In genomic region chr3:191120447-191121304, GRCh38 we compare ENCODE assay signal across 18 cellular contexts.
DNase-seq lines count a peak whose midpoint lies in the region; ATAC-seq and TF ChIP-seq lines count a peak whose summit lies in the region.
"Had no signal": no experiment of that assay in that cellular context is flagged by ENCODE, and none has a peak within 500 bp of the region (broad histone marks: within the 10 kb centered on the region; RNA-seq: fewer than 3 reads in every experiment).

No MANE protein-coding gene starts in this region.

- no peaks in the 10 kb centered on the region for H3K4me1 ChIP-seq in spleen

- H3K36me3 ChIP-seq in spleen = no peaks in the 10 kb centered on the region

- TF ChIP-seq POLR2A in spleen (IDR thresholded peaks at IDR 0.05) = no peak

- in situ Hi-C loops in KBM-7 (cut with MboI; ENCODE audit: low pct_unique_long_range_greater_than_20kb, low sequenced_read_pairs) = no loop called here

- WGBS in spleen, 5 donors = 71 to 88% (median 79%) methylated on average over 2 of the region's 2 CpGs

- H3K27me3 ChIP-seq in spleen (replicated peaks in 1 of 7) = no peaks in the 10 kb centered on the region

- peak; percentile 19 for DNase-seq in retina
- DNase-seq in stimulated activated CD4-positive, alpha-beta T cell treated with anti-CD3 and anti-CD28 coated beads, Interleukin-4, amount 100 ng/mL, for 4 hours = no peak
- DNase-seq in spleen = no peak
- no peak for DNase-seq in KBM-7
- DNase-seq: activated CD4-positive, alpha-beta T cell treated with anti-CD3 and anti-CD28 coated beads, Interleukin-2, amount 10 ng/mL, durations not matched to agents 24 days and 14 days; activated T-cell treated with anti-CD3 and anti-CD28 coated beads, Interleukin-2, amount 50 U/mL, for 1 hour; DMS79; foreskin melanocyte; Karpas-422; naive thymus-derived CD4-positive, alpha-beta T cell; NCI-H1417 treated with DMSO at 0.1 percent for 48 hours; NCI-H345 had no signal

- TF ChIP-seq CTCF in spleen (IDR thresholded peaks at IDR 0.05 in 8 of 11, conservative IDR thresholded peaks at IDR 0.05 in 3 of 11) = no peak

- peak; percentile 58 for ATAC-seq in GM19397 (IDR thresholded peaks at IDR 0.05; ENCODE audit: unreplicated experiment)
- peak; percentile 62 for ATAC-seq in HG02678 (IDR thresholded peaks at IDR 0.05; ENCODE audit: unreplicated experiment)
- ATAC-seq in HG03432 (IDR thresholded peaks at IDR 0.05; ENCODE audit: unreplicated experiment) = peak; percentile 68
- ATAC-seq: naive thymus-derived CD4-positive, alpha-beta T cell had no signal

- no peak overlapping the region for H3K4me3 ChIP-seq in spleen
- H3K4me3 ChIP-seq: lung had no signal

- H3K9me3 ChIP-seq in spleen = no peaks in the 10 kb centered on the region

- intact Hi-C loops in spleen (cut with DNase I; ENCODE audit: low total_unique reads) = no loop called here

- H3K27ac ChIP-seq in spleen = no peak overlapping the region
- H3K27ac ChIP-seq: C4-2B, HL-60 had no signal
